ENCODE assay signal across 1 cellular context in the genomic region with DNA sequence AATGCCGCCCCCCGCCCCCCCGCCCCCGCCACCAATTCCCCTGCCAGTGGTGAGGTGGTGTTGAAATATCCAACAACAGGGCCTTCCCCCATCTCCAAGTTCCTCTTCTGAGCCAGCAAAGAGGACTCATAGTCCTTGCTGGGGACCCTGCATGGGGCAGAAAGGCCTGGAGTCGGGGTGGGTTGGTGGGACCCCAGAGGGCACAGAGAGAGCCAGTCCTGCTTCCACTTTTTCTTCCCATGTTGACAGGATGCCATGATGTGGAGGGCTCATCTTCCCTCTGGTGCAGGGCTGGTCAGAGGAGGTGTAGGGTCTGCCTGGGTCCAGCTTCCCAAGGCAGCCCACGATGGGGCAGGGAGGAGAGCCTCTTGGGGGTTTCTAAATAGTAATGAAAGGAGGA.
TF ChIP-seq lines count a peak whose summit lies in the region.

No MANE protein-coding gene starts in this region.

TF ChIP-seq in HepG2, 621 proteins besides CTCF, POLR2A, EP300 and RAD21:
- TF ChIP-seq KDM1A (CRISPR knock-in tag; IDR thresholded peaks at IDR 0.05) (no peak), MEIS1 (CRISPR knock-in tag; IDR thresholded peaks at IDR 0.05; ENCODE audit: borderline replicate concordance) (no peak), ZNF143 (CRISPR knock-in tag; IDR thresholded peaks at IDR 0.05) (no peak), ZNF460 (CRISPR knock-in tag; IDR thresholded peaks at IDR 0.05; ENCODE audit: borderline replicate concordance) (no peak), MTA3 (CRISPR knock-in tag; IDR thresholded peaks at IDR 0.05) (no peak), NCOA1 (CRISPR knock-in tag; IDR thresholded peaks at IDR 0.05) (no peak), SIN3B (IDR thresholded peaks at IDR 0.05; ENCODE audit: low read length) (no peak), SOX13 (IDR thresholded peaks at IDR 0.05) (no peak), SOX13 (CRISPR knock-in tag; conservative IDR thresholded peaks at IDR 0.05 in 1 of 2, IDR thresholded peaks at IDR 0.05 in 1 of 2) (no peak), NFE2 (CRISPR knock-in tag; IDR thresholded peaks at IDR 0.05) (no peak), PRDM4 (CRISPR knock-in tag; IDR thresholded peaks at IDR 0.05; ENCODE audit: borderline replicate concordance) (no peak), RCOR2 (CRISPR knock-in tag; IDR thresholded peaks at IDR 0.05) (no peak)
- TF ChIP-seq, protein P1, sequence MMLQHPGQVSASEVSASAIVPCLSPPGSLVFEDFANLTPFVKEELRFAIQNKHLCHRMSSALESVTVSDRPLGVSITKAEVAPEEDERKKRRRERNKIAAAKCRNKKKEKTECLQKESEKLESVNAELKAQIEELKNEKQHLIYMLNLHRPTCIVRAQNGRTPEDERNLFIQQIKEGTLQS (CRISPR knock-in tag; IDR thresholded peaks at IDR 0.05): no peak
- TF ChIP-seq, protein P2, sequence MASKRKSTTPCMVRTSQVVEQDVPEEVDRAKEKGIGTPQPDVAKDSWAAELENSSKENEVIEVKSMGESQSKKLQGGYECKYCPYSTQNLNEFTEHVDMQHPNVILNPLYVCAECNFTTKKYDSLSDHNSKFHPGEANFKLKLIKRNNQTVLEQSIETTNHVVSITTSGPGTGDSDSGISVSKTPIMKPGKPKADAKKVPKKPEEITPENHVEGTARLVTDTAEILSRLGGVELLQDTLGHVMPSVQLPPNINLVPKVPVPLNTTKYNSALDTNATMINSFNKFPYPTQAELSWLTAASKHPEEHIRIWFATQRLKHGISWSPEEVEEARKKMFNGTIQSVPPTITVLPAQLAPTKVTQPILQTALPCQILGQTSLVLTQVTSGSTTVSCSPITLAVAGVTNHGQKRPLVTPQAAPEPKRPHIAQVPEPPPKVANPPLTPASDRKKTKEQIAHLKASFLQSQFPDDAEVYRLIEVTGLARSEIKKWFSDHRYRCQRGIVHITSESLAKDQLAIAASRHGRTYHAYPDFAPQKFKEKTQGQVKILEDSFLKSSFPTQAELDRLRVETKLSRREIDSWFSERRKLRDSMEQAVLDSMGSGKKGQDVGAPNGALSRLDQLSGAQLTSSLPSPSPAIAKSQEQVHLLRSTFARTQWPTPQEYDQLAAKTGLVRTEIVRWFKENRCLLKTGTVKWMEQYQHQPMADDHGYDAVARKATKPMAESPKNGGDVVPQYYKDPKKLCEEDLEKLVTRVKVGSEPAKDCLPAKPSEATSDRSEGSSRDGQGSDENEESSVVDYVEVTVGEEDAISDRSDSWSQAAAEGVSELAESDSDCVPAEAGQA (IDR thresholded peaks at IDR 0.05; ENCODE audit: low read depth): no peak
- TF ChIP-seq, protein P2 (CRISPR knock-in tag; IDR thresholded peaks at IDR 0.05; ENCODE audit: borderline replicate concordance): no peak
